ENCODE assay signal across 9 cellular contexts in genomic region chr11:102810943-102811528, GRCh38. TPM values are rescaled to one million over a fixed set of nuclear protein-coding genes. Genes with fewer than 3 reads are reported as not detected.
DNase-seq lines count a peak whose midpoint lies in the region; ATAC-seq, FAIRE-seq and TF ChIP-seq lines count a peak whose summit lies in the region.
"Had no signal": no experiment of that assay in that cellular context is flagged by ENCODE, and none has a peak within 500 bp of the region (broad histone marks: within the 10 kb centered on the region; RNA-seq: fewer than 3 reads in every experiment).

No MANE protein-coding gene starts in this region.

- no peak overlapping the region for H3K27ac Mint-ChIP-seq in activated naive CD4-positive, alpha-beta T cell treated with anti-CD3 and anti-CD28 coated beads, Interleukin-2, amount 10 ng/mL, durations not matched to agents 7 days and 5 days

- FAIRE-seq in keratinocyte (lab: Jason Lieb, UNC), result peak; percentile 88

- peaks cover 14% of the 10 kb centered on the region for H3K4me1 ChIP-seq in keratinocyte (ENCODE audit: control insufficient read depth, extremely low read depth, insufficient read depth, low read length)

- ATAC-seq in stimulated activated naive CD8-positive, alpha-beta T cell treated with anti-CD3 and anti-CD28 coated beads, Interleukin-15, Interleukin-2, amounts not matched to agents 100 U/mL and 50 U/mL, for 24 hours, result no peak
- no peak for ATAC-seq in activated CD4-positive, CD25-positive, alpha-beta regulatory T cell treated with anti-CD3 and anti-CD28 coated beads, Interleukin-2, amount 50 U/mL, for 24 hours

- H3K36me3 ChIP-seq in H7 (replicated peaks; ENCODE audit: control insufficient read depth, insufficient read depth, low read length), result no peaks in the 10 kb centered on the region
- H3K36me3 ChIP-seq in keratinocyte (ENCODE audit: control insufficient read depth in 2 of 2, extremely low read depth in 1 of 2, insufficient read depth in 2 of 2, low read length in 2 of 2), result no peaks in the 10 kb centered on the region

- H3K9me3 Mint-ChIP-seq in activated naive CD4-positive, alpha-beta T cell treated with anti-CD3 and anti-CD28 coated beads, Interleukin-2, amount 10 ng/mL, durations not matched to agents 7 days and 5 days, result no peaks in the 10 kb centered on the region

- TF ChIP-seq CTCF in keratinocyte (optimal IDR thresholded peaks at IDR 0.05 in 1 of 3, IDR thresholded peaks at IDR 0.05 in 1 of 3, conservative IDR thresholded peaks at IDR 0.05 in 1 of 3; ENCODE audit: extremely low read depth in 1 of 3, insufficient read depth in 2 of 3, low read length in 3 of 3), result peak; percentile 49 to 76 (median 62)

- H3K4me3 ChIP-seq in H7 (ENCODE audit: insufficient read depth, low read depth, low read length) (no peak overlapping the region), keratinocyte (ENCODE audit: control insufficient read depth in 2 of 3, extremely low read depth in 1 of 3, insufficient read depth in 2 of 3, low read depth in 1 of 3, low read length in 3 of 3) (no peak overlapping the region)

- no peak overlapping the region for H3K27ac ChIP-seq in keratinocyte (ENCODE audit: control insufficient read depth, insufficient read depth, low read length)

- H2AFZ ChIP-seq in keratinocyte (ENCODE audit: control insufficient read depth, low read length), result peak overlapping the region; percentile 94

- no peaks in the 10 kb centered on the region for H3K36me3 Mint-ChIP-seq in activated naive CD4-positive, alpha-beta T cell treated with anti-CD3 and anti-CD28 coated beads, Interleukin-2, amount 10 ng/mL, durations not matched to agents 7 days and 5 days

- H4K20me1 ChIP-seq in keratinocyte (ENCODE audit: control insufficient read depth, extremely low read depth, insufficient read depth, low read length), result no peaks in the 10 kb centered on the region

- dilution Hi-C loops in keratinocyte (cut with MboI; ENCODE audit: extremely low pct_ligation_motif_present, low sequenced_read_pairs), result no loop called here

- H3K9ac ChIP-seq in keratinocyte (ENCODE audit: control insufficient read depth, extremely low read depth, insufficient read depth, low read length), result peak overlapping the region; percentile 37

- H3K9me3 ChIP-seq in keratinocyte (ENCODE audit: control insufficient read depth, low read depth, low read length), result no peaks in the 10 kb centered on the region

- no peak overlapping the region for H3K4me3 Mint-ChIP-seq in activated naive CD4-positive, alpha-beta T cell treated with anti-CD3 and anti-CD28 coated beads, Interleukin-2, amount 10 ng/mL, durations not matched to agents 7 days and 5 days
- H3K4me3 Mint-ChIP-seq: central memory CD8-positive, alpha-beta T cell had no signal

- H3K9me1 ChIP-seq in keratinocyte (ENCODE audit: control insufficient read depth, extremely low read depth, insufficient read depth, low read length), result no peaks in the 10 kb centered on the region

- peaks cover 6% of the 10 kb centered on the region for H3K27me3 Mint-ChIP-seq in activated naive CD4-positive, alpha-beta T cell treated with anti-CD3 and anti-CD28 coated beads, Interleukin-2, amount 10 ng/mL, durations not matched to agents 7 days and 5 days

- H3K4me1 Mint-ChIP-seq in activated naive CD4-positive, alpha-beta T cell treated with anti-CD3 and anti-CD28 coated beads, Interleukin-2, amount 10 ng/mL, durations not matched to agents 7 days and 5 days, result no peaks in the 10 kb centered on the region
- H3K4me1 Mint-ChIP-seq: central memory CD8-positive, alpha-beta T cell had no signal

- no peaks in the 10 kb centered on the region for H3K27me3 ChIP-seq in H7 (ENCODE audit: control insufficient read depth, insufficient read depth, low read length)
- no peaks in the 10 kb centered on the region for H3K27me3 ChIP-seq in keratinocyte (ENCODE audit: control insufficient read depth, extremely low read depth, insufficient read depth, low read length)

- DNase-seq in AML-193 (lab: John Stamatoyannopoulos, UW) (peak; percentile 9 to 18), H7 (peak; percentile 31), SW480 (ENCODE audit: low spot score) (peak; percentile 34), keratinocyte (ENCODE audit: low read depth, low spot score) (no peak)
- DNase-seq in stimulated activated naive CD8-positive, alpha-beta T cell treated with anti-CD3 and anti-CD28 coated beads, Interleukin-15, Interleukin-2, amounts not matched to agents 100 U/mL and 50 U/mL, for 24 hours, result no peak
- DNase-seq in stimulated activated CD4-positive, alpha-beta T cell treated with anti-CD3 and anti-CD28 coated beads, Interleukin-12 subunit alpha, Interleukin-12 subunit beta, amount 100 ng/mL, for 4 hours, result no peak
- DNase-seq in activated naive CD4-positive, alpha-beta T cell treated with anti-CD3 and anti-CD28 coated beads, Interleukin-2, amount 10 ng/mL, durations not matched to agents 7 days and 5 days, result no peak

- CTCF ChIA-PET in activated naive CD4-positive, alpha-beta T cell treated with anti-CD3 and anti-CD28 coated beads, Interleukin-2, amount 10 ng/mL, durations not matched to agents 7 days and 5 days (lab: Charles Lee), result no interaction called here

- no peaks in the 10 kb centered on the region for H3K79me2 ChIP-seq in keratinocyte (ENCODE audit: control insufficient read depth, insufficient read depth, low read length)

- H3K4me2 ChIP-seq in keratinocyte (ENCODE audit: control insufficient read depth, extremely low read depth, insufficient read depth, low read depth, low read length), result no peak overlapping the region

RNA-seq across cellular contexts. Expression of gene MMP1, which starts 13.1 kb away (rescaled TPM):
- 0.03 TPM in 1 of 2 replicates, not detected in the other for total RNA-seq in H7 (2014; rRNA removed; shearing (Covaris generic))
- 81.5 to 158 TPM (median 107 TPM) in 3 replicates for polyA plus RNA-seq in keratinocyte
- polyA plus RNA-seq in keratinocyte (2011; ENCODE audit: low read depth), result 8.7 TPM
- 24.4 and 29.6 TPM in 2 replicates for polyA plus RNA-seq in keratinocyte (2011; cell fraction: cytosol; rRNA removed)
- 121 and 131 TPM in 2 replicates for polyA plus RNA-seq in keratinocyte (2011; cell fraction: nucleus; rRNA removed)
- polyA plus RNA-seq in keratinocyte (2012; ENCODE audit: low replicate concordance), result 14.7 and 75.0 TPM in 2 replicates
- 29.2 to 105 TPM (median 63.0 TPM) in 3 replicates for polyA minus RNA-seq in keratinocyte
- 20.9 TPM for polyA minus RNA-seq in keratinocyte (2011; cell fraction: cytosol; rRNA and poly(A)+ RNA removed)
- polyA minus RNA-seq in keratinocyte (2011; cell fraction: nucleus; rRNA and poly(A)+ RNA removed), result 46.0 and 86.9 TPM in 2 replicates

RNA-seq across cellular contexts. Expression of gene MMP10, which starts 30.6 kb away (rescaled TPM):
- total RNA-seq in H7 (2014; rRNA removed; shearing (Covaris generic)), result not detected in 2 replicates
- 19.1 to 45.7 TPM (median 44.4 TPM) in 3 replicates for polyA plus RNA-seq in keratinocyte
- polyA plus RNA-seq in keratinocyte (2011; ENCODE audit: low read depth), result 1.5 TPM
- polyA plus RNA-seq in keratinocyte (2011; cell fraction: cytosol; rRNA removed), result 8.7 and 15.4 TPM in 2 replicates
- 69.5 and 76.6 TPM in 2 replicates for polyA plus RNA-seq in keratinocyte (2011; cell fraction: nucleus; rRNA removed)
- polyA plus RNA-seq in keratinocyte (2012; ENCODE audit: low replicate concordance), result 1.5 and 25.6 TPM in 2 replicates
- 5.1 to 16.0 TPM (median 6.3 TPM) in 3 replicates for polyA minus RNA-seq in keratinocyte
- polyA minus RNA-seq in keratinocyte (2011; cell fraction: cytosol; rRNA and poly(A)+ RNA removed), result 10.0 TPM
- polyA minus RNA-seq in keratinocyte (2011; cell fraction: nucleus; rRNA and poly(A)+ RNA removed), result 17.3 and 51.0 TPM in 2 replicates

RNA-seq across cellular contexts. Expression of gene MMP3, which starts 32.4 kb away (rescaled TPM):
- total RNA-seq in H7 (2014; rRNA removed; shearing (Covaris generic)), result not detected in 2 replicates
- 2.4 to 35.1 TPM (median 8.3 TPM) in 3 replicates for polyA plus RNA-seq in keratinocyte
- 5.3 TPM for polyA plus RNA-seq in keratinocyte (2011; ENCODE audit: low read depth)
- polyA plus RNA-seq in keratinocyte (2011; cell fraction: cytosol; rRNA removed), result 2.4 and 2.7 TPM in 2 replicates
- polyA plus RNA-seq in keratinocyte (2011; cell fraction: nucleus; rRNA removed), result 18.0 and 21.0 TPM in 2 replicates
- polyA plus RNA-seq in keratinocyte (2012; ENCODE audit: low replicate concordance), result 1.5 and 3.1 TPM in 2 replicates
- 3.3 to 14.3 TPM in 2 of 3 replicates, not detected in the other for polyA minus RNA-seq in keratinocyte
- not detected for polyA minus RNA-seq in keratinocyte (2011; cell fraction: cytosol; rRNA and poly(A)+ RNA removed)
- polyA minus RNA-seq in keratinocyte (2011; cell fraction: nucleus; rRNA and poly(A)+ RNA removed), result 4.3 and 12.1 TPM in 2 replicates

Comparison
In these comparisons a context has a peak if more than half of its experiments do, and no peak if none do; other contexts are left out.
1. DNase-seq: peak in AML-193 (2 of 2), H7 (single experiment) and SW480 (single experiment); none in keratinocyte (single experiment), stimulated activated naive CD8-positive, alpha-beta T cell treated with anti-CD3 and anti-CD28 coated beads, Interleukin-15, Interleukin-2, amounts not matched to agents 100 U/mL and 50 U/mL, for 24 hours (single experiment), stimulated activated CD4-positive, alpha-beta T cell treated with anti-CD3 and anti-CD28 coated beads, Interleukin-12 subunit alpha, Interleukin-12 subunit beta, amount 100 ng/mL, for 4 hours (single experiment) and activated naive CD4-positive, alpha-beta T cell treated with anti-CD3 and anti-CD28 coated beads, Interleukin-2, amount 10 ng/mL, durations not matched to agents 7 days and 5 days (single experiment).